27 cellular contexts compared by ENCODE assay signal in the genomic region with DNA sequence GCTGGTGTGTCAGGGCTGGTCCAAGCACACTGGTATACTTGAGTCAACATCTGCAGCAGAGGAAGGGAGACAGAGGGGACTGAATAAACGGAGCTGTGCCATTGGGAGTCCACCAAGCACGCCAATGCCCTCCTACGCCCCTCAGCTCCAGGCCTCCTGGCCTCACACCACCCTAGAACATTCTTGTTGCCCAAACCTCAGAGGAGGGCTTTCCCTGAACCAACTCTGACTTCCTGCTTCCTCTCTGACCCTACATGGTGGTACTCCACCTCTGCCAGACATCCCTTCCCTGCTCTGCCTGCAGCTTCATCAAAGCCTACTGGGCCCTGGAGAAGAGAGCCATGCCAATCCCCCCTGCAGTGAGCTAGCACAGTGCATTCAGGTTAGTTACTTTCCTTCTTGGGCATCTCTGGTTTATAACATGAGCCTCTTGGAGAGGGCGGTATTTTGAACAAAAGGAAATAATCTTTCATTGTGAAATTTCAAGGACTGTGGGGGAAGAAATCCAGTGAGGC. TPM values are rescaled to one million over a fixed set of nuclear protein-coding genes. Genes with fewer than 3 reads are reported as not detected.
"Had no signal": no experiment of that assay in that cellular context is flagged by ENCODE, and none has a peak within 500 bp of the region (broad histone marks: within the 10 kb centered on the region; RNA-seq: fewer than 3 reads in every experiment).

No MANE protein-coding gene starts in this region.

- H3K4me1 ChIP-seq: body of pancreas, lower lobe of right lung, parathyroid adenoma, SJCRH30, upper lobe of left lung had no signal

- H3K27me3 ChIP-seq: body of pancreas, gastroesophageal sphincter, heart right ventricle, SJCRH30, upper lobe of left lung had no signal

- H3K27ac ChIP-seq: body of pancreas, esophagus squamous epithelium, gastroesophageal sphincter, heart right ventricle, lower lobe of right lung, parathyroid adenoma, SJCRH30, upper lobe of left lung, VCaP had no signal

- H3K4me3 ChIP-seq: body of pancreas, esophagus squamous epithelium, gastroesophageal sphincter, heart right ventricle, lower lobe of right lung, SJCRH30, skin epidermis, upper lobe of left lung had no signal

- H3K4me3 Mint-ChIP-seq: activated naive CD4-positive, alpha-beta T cell treated with anti-CD3 and anti-CD28 coated beads for 36 hours; activated naive CD8-positive, alpha-beta T cell treated with anti-CD3 and anti-CD28 coated beads, Interleukin-2, amount 10 ng/mL, durations not matched to agents 7 days and 5 days; activated T-cell treated with anti-CD3 and anti-CD28 coated beads, Interleukin-2, amount 50 U/mL, for 24 hours; effector memory CD8-positive, alpha-beta T cell; naive thymus-derived CD8-positive, alpha-beta T cell; stimulated activated naive CD8-positive, alpha-beta T cell treated with anti-CD3 and anti-CD28 coated beads, Interleukin-15, Interleukin-2, amounts not matched to agents 100 ng/mL and 50 ng/mL, for 24 hours; T-cell; T-helper 2 cell treated with Interferon-gamma antibody and Interleukin-4, amounts not matched to agents 5 μg/mL and 100 μg/mL, for 36 hours had no signal

- H3K9me3 Mint-ChIP-seq: activated naive CD4-positive, alpha-beta T cell treated with anti-CD3 and anti-CD28 coated beads for 36 hours; activated naive CD8-positive, alpha-beta T cell treated with anti-CD3 and anti-CD28 coated beads, Interleukin-2, amount 10 ng/mL, durations not matched to agents 7 days and 5 days; activated T-cell treated with anti-CD3 and anti-CD28 coated beads, Interleukin-2, amount 50 U/mL, for 24 hours; activated T-helper 2 cell treated with anti-CD3 and anti-CD28 coated beads, Interferon-gamma antibody, Interleukin-2, Interleukin-4, amounts not matched to agents 10 μg/mL and 5 μg/mL and 100 μg/mL, durations not matched to agents 14 hours and 24 hours and 36 hours; effector memory CD8-positive, alpha-beta T cell; naive thymus-derived CD8-positive, alpha-beta T cell; stimulated activated naive CD8-positive, alpha-beta T cell treated with anti-CD3 and anti-CD28 coated beads, Interleukin-15, Interleukin-2, amounts not matched to agents 100 ng/mL and 50 ng/mL, for 24 hours; T-cell; T-helper 2 cell treated with Interferon-gamma antibody and Interleukin-4, amounts not matched to agents 5 μg/mL and 100 μg/mL, for 36 hours had no signal

- H3K79me2 ChIP-seq: parathyroid adenoma had no signal

- H3K4me1 Mint-ChIP-seq: activated naive CD8-positive, alpha-beta T cell treated with anti-CD3 and anti-CD28 coated beads, Interleukin-2, amount 10 ng/mL, durations not matched to agents 7 days and 5 days; naive thymus-derived CD8-positive, alpha-beta T cell; T-cell had no signal

- H3K36me3 Mint-ChIP-seq: activated naive CD8-positive, alpha-beta T cell treated with anti-CD3 and anti-CD28 coated beads, Interleukin-2, amount 10 ng/mL, durations not matched to agents 7 days and 5 days; naive thymus-derived CD8-positive, alpha-beta T cell; T-cell had no signal

- H3K27ac Mint-ChIP-seq: activated naive CD4-positive, alpha-beta T cell treated with anti-CD3 and anti-CD28 coated beads for 36 hours; activated naive CD8-positive, alpha-beta T cell treated with anti-CD3 and anti-CD28 coated beads, Interleukin-2, amount 10 ng/mL, durations not matched to agents 7 days and 5 days; activated T-cell treated with anti-CD3 and anti-CD28 coated beads, Interleukin-2, amount 50 U/mL, for 24 hours; activated T-helper 2 cell treated with anti-CD3 and anti-CD28 coated beads, Interferon-gamma antibody, Interleukin-2, Interleukin-4, amounts not matched to agents 10 μg/mL and 5 μg/mL and 100 μg/mL, durations not matched to agents 14 hours and 24 hours and 36 hours; effector memory CD8-positive, alpha-beta T cell; naive thymus-derived CD8-positive, alpha-beta T cell; stimulated activated naive CD8-positive, alpha-beta T cell treated with anti-CD3 and anti-CD28 coated beads, Interleukin-15, Interleukin-2, amounts not matched to agents 100 ng/mL and 50 ng/mL, for 24 hours; T-cell; T-helper 2 cell treated with Interferon-gamma antibody and Interleukin-4, amounts not matched to agents 5 μg/mL and 100 μg/mL, for 36 hours had no signal

- DNase-seq: activated CD4-positive, alpha-beta T cell treated with anti-CD3 and anti-CD28 coated beads, Interleukin-2, amount 50 U/mL, for 4 hours; activated CD8-positive, alpha-beta memory T cell treated with anti-CD3 and anti-CD28 coated beads, Interleukin-2, amount 50 U/mL, for 4 hours; activated naive CD4-positive, alpha-beta T cell treated with anti-CD3 and anti-CD28 coated beads for 36 hours; activated naive CD8-positive, alpha-beta T cell treated with anti-CD3 and anti-CD28 coated beads, Interleukin-2, amount 10 ng/mL, durations not matched to agents 7 days and 5 days; activated T-cell treated with anti-CD3 and anti-CD28 coated beads, Interleukin-2, amount 50 U/mL, for 24 hours; amniotic stem cell; body of pancreas; caudate nucleus; effector memory CD8-positive, alpha-beta T cell; esophagus squamous epithelium; heart right ventricle; kidney; lower lobe of right lung; naive thymus-derived CD8-positive, alpha-beta T cell; right cardiac atrium; SJCRH30; stimulated activated CD4-positive, alpha-beta T cell treated with anti-CD3 and anti-CD28 coated beads, Interleukin-1b, Interleukin-23, amount 100 ng/mL, for 48 hours; T-cell had no signal

- H2AFZ ChIP-seq: parathyroid adenoma had no signal

- H3K36me3 ChIP-seq: esophagus squamous epithelium, gastroesophageal sphincter, heart right ventricle, lower lobe of right lung, SJCRH30, upper lobe of left lung had no signal

- H3K9ac ChIP-seq: parathyroid adenoma had no signal

- H3K9me3 ChIP-seq: body of pancreas, esophagus squamous epithelium, gastroesophageal sphincter, lower lobe of right lung, SJCRH30, upper lobe of left lung had no signal

RNA-seq across cellular contexts. Expression of a gene that starts 54.4 kb away (rescaled TPM):
- total RNA-seq: activated naive CD4-positive, alpha-beta T cell treated with anti-CD3 and anti-CD28 coated beads for 36 hours; activated naive CD8-positive, alpha-beta T cell treated with anti-CD3 and anti-CD28 coated beads, Interleukin-2, amount 10 ng/mL, durations not matched to agents 7 days and 5 days; naive thymus-derived CD8-positive, alpha-beta T cell; pulmonary artery endothelial cell; SJCRH30 had no signal
- polyA plus RNA-seq: naive thymus-derived CD8-positive, alpha-beta T cell had no signal
